In the genomic region with DNA sequence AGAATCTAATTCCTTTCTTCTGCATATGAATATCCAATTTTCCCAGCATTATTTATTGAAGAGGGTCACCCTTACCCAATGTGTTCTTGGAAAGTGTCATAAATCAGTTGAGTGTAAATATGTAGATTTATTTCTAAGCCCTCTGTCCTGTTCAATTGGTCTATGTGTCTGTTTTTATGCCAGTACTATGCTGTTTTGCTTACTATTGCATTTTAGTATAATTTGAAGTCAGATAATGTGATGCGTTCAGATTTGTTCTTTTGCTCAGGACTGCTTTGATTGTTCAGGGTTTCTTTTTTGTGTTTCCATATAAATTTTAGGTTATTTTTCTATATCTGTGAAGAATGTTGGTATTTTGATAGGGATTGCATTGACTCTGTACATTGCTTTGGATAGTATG, we compare ENCODE assay signal across 6 cellular contexts.
"Had no signal": no experiment of that assay in that cellular context is flagged by ENCODE, and none has a peak within 500 bp of the region (broad histone marks: within the 10 kb centered on the region; RNA-seq: fewer than 3 reads in every experiment).

No MANE protein-coding gene starts in this region.

- ATAC-seq: K562 had no signal

- H3K9ac ChIP-seq: KMS-11 had no signal

- H3K4me3 ChIP-seq: K562 had no signal

- DNase-seq: KBM-7, KG1 had no signal

- H3K4me2 ChIP-seq: KMS-11 had no signal

- FAIRE-seq: HTR-8/SVneo, K562 had no signal

- H3K27ac ChIP-seq: HL-60, KMS-11 had no signal
